Comparison of ENCODE assay signal across 8 cellular contexts in the genomic region with DNA sequence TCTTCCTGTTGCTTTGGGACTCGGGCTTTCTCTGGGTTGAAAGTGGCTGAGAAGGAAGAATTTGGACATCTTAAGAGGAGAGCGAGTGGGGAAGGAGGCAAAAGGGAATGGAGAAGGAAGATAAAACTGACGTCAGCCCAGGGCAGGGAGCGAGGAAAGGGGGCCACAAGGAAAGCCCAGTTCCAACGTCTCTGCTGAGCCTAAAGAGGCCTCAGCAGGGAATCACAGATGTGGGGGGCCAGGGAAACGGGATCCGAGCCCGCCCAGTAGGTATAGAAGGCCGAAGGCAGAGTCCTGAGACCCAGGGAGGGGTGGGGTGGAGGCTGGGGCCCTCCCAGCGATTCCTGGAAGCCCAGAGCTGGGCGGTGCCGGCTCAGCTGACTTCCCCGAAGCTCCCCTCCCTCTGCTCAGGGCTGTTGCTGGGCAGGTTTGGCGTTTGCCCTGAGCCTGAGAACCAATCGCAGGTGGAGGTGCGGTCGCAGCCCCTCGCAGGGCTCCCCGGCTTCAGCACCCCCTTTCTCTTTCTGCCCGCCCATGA. TPM values are rescaled to one million over a fixed set of nuclear protein-coding genes. Genes with fewer than 3 reads are reported as not detected.
DNase-seq lines count a peak whose midpoint lies in the region; ATAC-seq and TF ChIP-seq lines count a peak whose summit lies in the region.

No MANE protein-coding gene starts in this region.

- TF ChIP-seq POLR2A in stomach (IDR thresholded peaks at IDR 0.05), result no peak

- H3K36me3 Mint-ChIP-seq in neural crest cell (ENCODE audit: low read depth), result no peaks in the 10 kb centered on the region

- CTCF ChIA-PET in RWPE1 (lab: Yijun Ruan, JAX), result interaction anchor here (1.4 to 2.9 kb wide), 3 partner anchors 9 to 87 kb away, joined by 7 to 15 read pairs (median 7); no protein-coding TSS in a partner anchor

- TF ChIP-seq CTCF in RWPE1 (conservative IDR thresholded peaks at IDR 0.05; ENCODE audit: low read depth), result no peak
- TF ChIP-seq CTCF in neural crest cell (conservative IDR thresholded peaks at IDR 0.05), result no peak
- no peak for TF ChIP-seq CTCF in stomach (IDR thresholded peaks at IDR 0.05)

- peak overlapping the region; percentile 91 for H3K4me3 Mint-ChIP-seq in neural crest cell

- peak overlapping the region; percentile 99 for H3K27ac Mint-ChIP-seq in neural crest cell (ENCODE audit: unreplicated experiment)

- H3K27me3 Mint-ChIP-seq in neural crest cell (ENCODE audit: low read depth), result no peaks in the 10 kb centered on the region

- 0 to 1% (median 0%) methylated on average over 8 to 20 of the region's 20 CpGs for WGBS in stomach, 5 donors

- peak; percentile 34 for ATAC-seq in GM19372 (IDR thresholded peaks at IDR 0.05; ENCODE audit: low read depth, unreplicated experiment)

- POLR2A ChIA-PET in RWPE1 (lab: Yijun Ruan, JAX; ENCODE audit: low non-redundant PET), result interaction anchor here (0.7 to 2.3 kb wide), 3 partner anchors 11 to 59 kb away, joined by 3 to 10 read pairs (median 4); partner anchors contain the start of gene MCL1

- DNase-seq in CD1c-positive myeloid dendritic cell (ENCODE audit: extremely low spot score), result peak; percentile 86
- peak; percentile 78 for DNase-seq in HuH-7.5 (ENCODE audit: low spot score)
- DNase-seq in RWPE1 (ENCODE audit: low spot score), result peak; percentile 88
- peak; percentile 77 for DNase-seq in activated gamma-delta T cell treated with Interleukin-2 at 50 U/mL for 16 hours
- peak; percentile 95 for DNase-seq in fibroblast of the conjunctiva (ENCODE audit: low read depth)
- DNase-seq in neural crest cell (ENCODE audit: low read depth, low spot score), result peak; percentile 47
- peak; percentile 95 for DNase-seq in stomach

- peaks cover 48% of the 10 kb centered on the region for H3K4me1 Mint-ChIP-seq in neural crest cell

- H3K9me3 Mint-ChIP-seq in neural crest cell, result no peaks in the 10 kb centered on the region

- no peaks in the 10 kb centered on the region for H3K27me3 ChIP-seq in stomach

- peaks cover 71 to 93% (median 82%) of the 10 kb centered on the region in 4 donors for H3K4me1 ChIP-seq in stomach

- peaks cover 0 to 21% (median 15%) of the 10 kb centered on the region in 4 donors for H3K36me3 ChIP-seq in stomach

- H3K27ac ChIP-seq in RWPE1 (peak overlapping the region; percentile 100), stomach (peak overlapping the region; percentile 92 to 100 (median 100))

- no peaks in the 10 kb centered on the region for H3K9me3 ChIP-seq in stomach

- intact Hi-C loops in stomach (cut with DNase I; ENCODE audit: low total_unique reads), result no loop called here

- peak; percentile 97 for TF ChIP-seq EP300 in stomach (IDR thresholded peaks at IDR 0.05)

- H3K4me3 ChIP-seq in stomach, result peak overlapping the region; percentile 34 to 60 (median 47)

RNA-seq across cellular contexts. Expression of gene ADAMTSL4, which starts 12.7 kb away (rescaled TPM):
- total RNA-seq in neural crest cell, result 0.32 and 0.44 TPM in 2 replicates
- total RNA-seq in stomach, result 10 to 100 TPM in 3 of 5 donors, 1 to 10 TPM in 2; 4.9 to 32.3 (median 11.7) TPM
- polyA plus RNA-seq in stomach, result 10 to 100 TPM in 1 of 3 donors, 1 to 10 TPM in 2; 7.5 to 54.2 (median 8.7) TPM

RNA-seq across cellular contexts. Expression of gene MCL1, which starts 17.5 kb away (rescaled TPM):
- total RNA-seq in neural crest cell (179 and 186 TPM in 2 replicates), stomach (100 to 1,000 TPM in 4 of 5 donors, 10 to 100 TPM in 1; 87.5 to 330 (median 142) TPM)
- polyA plus RNA-seq in stomach, result 100 to 1,000 TPM in 2 of 3 donors, 10 to 100 TPM in 1; 77.7 to 127 (median 115) TPM

RNA-seq across cellular contexts. Expression of gene FALEC, which starts 46.3 kb away (rescaled TPM):
- 1.2 and 1.3 TPM in 2 replicates for total RNA-seq in neural crest cell
- total RNA-seq in stomach, result not detected
- under 1 TPM in 1 of 3 donors, not detected in 2; 0.93 TPM for polyA plus RNA-seq in stomach

RNA-seq across cellular contexts. Expression of gene ECM1, which starts 54.0 kb away (rescaled TPM):
- total RNA-seq in neural crest cell (5.3 and 5.5 TPM in 2 replicates), stomach (10 to 100 TPM in 2 of 5 donors, 1 to 10 TPM in 3; 1.7 to 29.3 (median 6.5) TPM)
- 100 to 1,000 TPM in 1 of 3 donors, 1 to 10 TPM in 2; 3.1 to 345 (median 6.8) TPM for polyA plus RNA-seq in stomach

Comparison
In these comparisons a context has a peak if more than half of its experiments do, and no peak if none do; other contexts are left out.
1. Peak in every context shown above with its lines: DNase-seq, ATAC-seq, H3K4me3 ChIP-seq and H3K27ac ChIP-seq.